Comparison of ENCODE assay signal across 30 cellular contexts in genomic region chr17:73496232-73496631, GRCh38.
"Had no signal": no experiment of that assay in that cellular context is flagged by ENCODE, and none has a peak within 500 bp of the region (broad histone marks: within the 10 kb centered on the region; RNA-seq: fewer than 3 reads in every experiment).

No MANE protein-coding gene starts in this region.

- H3K4me3 Mint-ChIP-seq: activated CD8-positive, alpha-beta T cell treated with anti-CD3 and anti-CD28 coated beads for 36 hours; activated naive CD8-positive, alpha-beta T cell treated with anti-CD3 and anti-CD28 coated beads for 36 hours; activated naive CD8-positive, alpha-beta T cell treated with anti-CD3 and anti-CD28 coated beads, Interleukin-2, amount 50 U/mL, for 24 hours; activated T-cell treated with anti-CD3 and anti-CD28 coated beads, Interleukin-2, amount 50 U/mL, for 4 hours; activated T-helper 17 cell treated with anti-CD3 and anti-CD28 coated beads, Interleukin-2, amount 50 U/mL, for 72 hours; dendritic cell treated with granulocyte-macrophage colony-stimulating factor and Interleukin-4, amounts not matched to agents 40 ng/mL and 50 ng/mL, for 4 days; endodermal cell; WTC11 had no signal

- H3K27ac ChIP-seq: adrenal gland, body of pancreas, coronary artery, dorsolateral prefrontal cortex had no signal

- H3K9me3 Mint-ChIP-seq: activated CD8-positive, alpha-beta T cell treated with anti-CD3 and anti-CD28 coated beads for 36 hours; activated naive CD8-positive, alpha-beta T cell treated with anti-CD3 and anti-CD28 coated beads for 36 hours; activated naive CD8-positive, alpha-beta T cell treated with anti-CD3 and anti-CD28 coated beads, Interleukin-2, amount 50 U/mL, for 24 hours; activated T-cell treated with anti-CD3 and anti-CD28 coated beads, Interleukin-2, amount 50 U/mL, for 4 hours; activated T-helper 17 cell treated with anti-CD3 and anti-CD28 coated beads, Interleukin-2, amount 50 U/mL, for 72 hours; dendritic cell treated with granulocyte-macrophage colony-stimulating factor and Interleukin-4, amounts not matched to agents 40 ng/mL and 50 ng/mL, for 4 days; endodermal cell; WTC11 had no signal

- H3K4me3 ChIP-seq: adrenal gland, body of pancreas, coronary artery, dorsolateral prefrontal cortex had no signal

- DNase-seq: activated CD4-positive, alpha-beta T cell treated with anti-CD3 and anti-CD28 coated beads for 1 hour; activated CD4-positive, alpha-beta T cell treated with anti-CD3 and anti-CD28 coated beads for 48 hours; activated CD4-positive, alpha-beta T cell treated with anti-CD3 and anti-CD28 coated beads, Interleukin-2, amount 50 U/mL, for 1 hour; activated CD4-positive, alpha-beta T cell treated with anti-CD3 and anti-CD28 coated beads, Interleukin-2, amount 50 U/mL, for 48 hours; activated CD8-positive, alpha-beta memory T cell treated with anti-CD3 and anti-CD28 coated beads for 24 hours; activated CD8-positive, alpha-beta T cell treated with anti-CD3 and anti-CD28 coated beads for 36 hours; activated effector memory CD4-positive, alpha-beta T cell treated with Interleukin-2 at 50 U/mL for 16 hours; activated gamma-delta T cell treated with Interleukin-2 at 50 U/mL for 16 hours; activated naive CD4-positive, alpha-beta T cell treated with anti-CD3 and anti-CD28 coated beads, Interleukin-2, amount 50 U/mL, for 16 hours; activated naive CD4-positive, alpha-beta T cell treated with Interleukin-2 at 50 U/mL for 16 hours; activated naive CD8-positive, alpha-beta T cell treated with anti-CD3 and anti-CD28 coated beads for 36 hours; activated naive CD8-positive, alpha-beta T cell treated with anti-CD3 and anti-CD28 coated beads, Interleukin-2, amount 50 U/mL, for 24 hours; activated T-cell treated with anti-CD3 and anti-CD28 coated beads, Interleukin-2, amount 50 U/mL, for 4 hours; adrenal gland; amygdala; aorta; body of pancreas; caudate nucleus; cerebellar nuclear complex; dorsolateral prefrontal cortex; effector memory CD4-positive, alpha-beta T cell; endodermal cell; foreskin fibroblast; T-helper 2 cell had no signal

- FAIRE-seq: frontal cortex had no signal

- H3K9me3 ChIP-seq: adrenal gland, body of pancreas had no signal

- H3K4me1 ChIP-seq: adrenal gland, body of pancreas had no signal

- H3K36me3 Mint-ChIP-seq: activated naive CD8-positive, alpha-beta T cell treated with anti-CD3 and anti-CD28 coated beads for 36 hours; WTC11 had no signal

- H3K27me3 Mint-ChIP-seq: activated CD8-positive, alpha-beta T cell treated with anti-CD3 and anti-CD28 coated beads for 36 hours; activated naive CD8-positive, alpha-beta T cell treated with anti-CD3 and anti-CD28 coated beads for 36 hours; dendritic cell treated with granulocyte-macrophage colony-stimulating factor and Interleukin-4, amounts not matched to agents 40 ng/mL and 50 ng/mL, for 4 days had no signal

- H3K36me3 ChIP-seq: adrenal gland had no signal

- H3K27me3 ChIP-seq: adrenal gland, body of pancreas had no signal

- H3K4me1 Mint-ChIP-seq: activated naive CD8-positive, alpha-beta T cell treated with anti-CD3 and anti-CD28 coated beads for 36 hours; activated naive CD8-positive, alpha-beta T cell treated with anti-CD3 and anti-CD28 coated beads, Interleukin-2, amount 50 U/mL, for 24 hours; activated T-helper 17 cell treated with anti-CD3 and anti-CD28 coated beads, Interleukin-2, amount 50 U/mL, for 72 hours had no signal

- ATAC-seq: activated CD8-positive, alpha-beta T cell treated with anti-CD3 and anti-CD28 coated beads for 36 hours; activated naive CD8-positive, alpha-beta T cell treated with anti-CD3 and anti-CD28 coated beads, Interleukin-2, amount 50 U/mL, for 24 hours; activated T-cell treated with anti-CD3 and anti-CD28 coated beads, Interleukin-2, amount 50 U/mL, for 4 hours; activated T-helper 17 cell treated with anti-CD3 and anti-CD28 coated beads, Interleukin-2, amount 50 U/mL, for 72 hours; body of pancreas; esophagus mucosa; WTC11 had no signal

- H3K27ac Mint-ChIP-seq: activated CD8-positive, alpha-beta T cell treated with anti-CD3 and anti-CD28 coated beads for 36 hours; activated naive CD8-positive, alpha-beta T cell treated with anti-CD3 and anti-CD28 coated beads for 36 hours; activated naive CD8-positive, alpha-beta T cell treated with anti-CD3 and anti-CD28 coated beads, Interleukin-2, amount 50 U/mL, for 24 hours; activated T-helper 17 cell treated with anti-CD3 and anti-CD28 coated beads, Interleukin-2, amount 50 U/mL, for 72 hours; dendritic cell treated with granulocyte-macrophage colony-stimulating factor and Interleukin-4, amounts not matched to agents 40 ng/mL and 50 ng/mL, for 4 days; endodermal cell; WTC11 had no signal
